15 cellular contexts compared by ENCODE assay signal in genomic region chr11:74701351-74701750, GRCh38. TPM values are rescaled to one million over a fixed set of nuclear protein-coding genes. Genes with fewer than 3 reads are reported as not detected.
DNase-seq lines count a peak whose midpoint lies in the region; ATAC-seq and TF ChIP-seq lines count a peak whose summit lies in the region.
"Had no signal": no experiment of that assay in that cellular context is flagged by ENCODE, and none has a peak within 500 bp of the region (broad histone marks: within the 10 kb centered on the region; RNA-seq: fewer than 3 reads in every experiment).

No MANE protein-coding gene starts in this region.

- H3K27ac ChIP-seq in IMR-90 (ENCODE audit: insufficient read depth, low read length) = no peak overlapping the region
- peak overlapping the region; percentile 24 for H3K27ac ChIP-seq in muscle layer of colon (ENCODE audit: low read depth, low read length)
- H3K27ac ChIP-seq in CD4-positive, alpha-beta T cell (ENCODE audit: low read depth, low read length) = no peak overlapping the region
- H3K27ac ChIP-seq: left lung, tibial nerve had no signal

- peak; percentile 22; the same call in 1 of the 2 replicates for TF ChIP-seq CTCF in IMR-90 (conservative IDR thresholded peaks at IDR 0.05; ENCODE audit: low read depth, low read length)
- TF ChIP-seq CTCF in CD4-positive, alpha-beta T cell (IDR thresholded peaks at IDR 0.05) = no peak

- POLR2A ChIA-PET in activated CD4-positive, alpha-beta T cell treated with anti-CD3 and anti-CD28 coated beads for 36 hours (lab: Charles Lee) = no interaction called here
- POLR2A ChIA-PET in IMR-90 (lab: Charles Lee; ENCODE audit: unreplicated experiment) = no interaction called here
- POLR2A ChIA-PET in activated CD8-positive, alpha-beta T cell treated with anti-CD3 and anti-CD28 coated beads, Interleukin-2, amount 10 ng/mL, durations not matched to agents 7 days and 5 days (lab: Charles Lee) = interaction anchor here (0.7 kb wide), 1 partner anchor 38 kb away, joined by 3 read pairs; no protein-coding TSS in a partner anchor
- POLR2A ChIA-PET in CD4-positive, alpha-beta T cell (lab: Charles Lee) = interaction anchor here (0.5 kb wide), 1 partner anchor 49 kb away, joined by 3 read pairs; no protein-coding TSS in a partner anchor

- peak overlapping the region; percentile 28; the same call in 1 of the 2 replicates for H2BK20ac ChIP-seq in IMR-90 (ENCODE audit: low read depth, low read length)

- H3K9me1 ChIP-seq in IMR-90 (ENCODE audit: insufficient read depth, low read length) = peaks cover 12% of the 10 kb centered on the region

- H3K27ac Mint-ChIP-seq in activated CD4-positive, alpha-beta T cell treated with anti-CD3 and anti-CD28 coated beads for 36 hours = no peak overlapping the region
- no peak overlapping the region for H3K27ac Mint-ChIP-seq in activated CD8-positive, alpha-beta T cell treated with anti-CD3 and anti-CD28 coated beads, Interleukin-2, amount 10 ng/mL, durations not matched to agents 7 days and 5 days
- no peak overlapping the region for H3K27ac Mint-ChIP-seq in CD4-positive, alpha-beta T cell
- H3K27ac Mint-ChIP-seq: activated naive CD8-positive, alpha-beta T cell treated with anti-CD3 and anti-CD28 coated beads, Interleukin-2, amount 10 ng/mL, durations not matched to agents 7 days and 5 days had no signal

- H3K9ac ChIP-seq in IMR-90 (ENCODE audit: low read depth, low read length) = no peak overlapping the region
- no peak overlapping the region for H3K9ac ChIP-seq in muscle layer of colon (ENCODE audit: low read length)

- 0 out of 2 replicates have a peak overlapping the region, but pooled peaks have one; percentile 28 for H3K18ac ChIP-seq in IMR-90 (ENCODE audit: low read depth, low read length)

- no peak overlapping the region for H3K14ac ChIP-seq in IMR-90 (replicated peaks; ENCODE audit: low read depth, low read length)

- no peak overlapping the region for H3K56ac ChIP-seq in IMR-90 (ENCODE audit: extremely low read depth, insufficient read depth, low read length)

- H2BK120ac ChIP-seq in IMR-90 (ENCODE audit: low read depth, low read length) = peak overlapping the region; percentile 25; the same call in 1 of the 2 replicates

- H3K4me3 ChIP-seq in IMR-90 (ENCODE audit: insufficient read depth, low read depth, low read length) (no peak overlapping the region), muscle layer of colon (ENCODE audit: low read depth in 1 of 2, low read length in 2 of 2) (no peak overlapping the region)
- H3K4me3 ChIP-seq: left lung, tibial nerve had no signal

- H4K91ac ChIP-seq in IMR-90 (ENCODE audit: insufficient read depth, low read depth, low read length) = peak overlapping the region; percentile 17; the same call in 1 of the 2 replicates

- H3K9me3 ChIP-seq in IMR-90 (ENCODE audit: control insufficient read depth, insufficient read depth, low read length) = no peaks in the 10 kb centered on the region
- H3K9me3 ChIP-seq in muscle layer of colon (ENCODE audit: low read length) = no peaks in the 10 kb centered on the region
- H3K9me3 ChIP-seq in CD4-positive, alpha-beta T cell (ENCODE audit: control insufficient read depth, low read length) = no peaks in the 10 kb centered on the region
- H3K9me3 ChIP-seq: left lung, tibial nerve had no signal

- H3K27me3 Mint-ChIP-seq in activated CD4-positive, alpha-beta T cell treated with anti-CD3 and anti-CD28 coated beads for 36 hours = peaks cover 6% of the 10 kb centered on the region
- no peaks in the 10 kb centered on the region for H3K27me3 Mint-ChIP-seq in activated CD8-positive, alpha-beta T cell treated with anti-CD3 and anti-CD28 coated beads, Interleukin-2, amount 10 ng/mL, durations not matched to agents 7 days and 5 days (ENCODE audit: low read depth)
- peaks cover 8% of the 10 kb centered on the region for H3K27me3 Mint-ChIP-seq in CD4-positive, alpha-beta T cell

- peak; percentile 39 for DNase-seq in activated CD4-positive, alpha-beta T cell treated with anti-CD3 and anti-CD28 coated beads for 36 hours
- no peak for DNase-seq in activated CD4-positive, alpha-beta T cell treated with anti-CD3 and anti-CD28 coated beads for 1 hour
- DNase-seq in IMR-90 = no peak
- peak; percentile 23 for DNase-seq in activated CD8-positive, alpha-beta T cell treated with anti-CD3 and anti-CD28 coated beads, Interleukin-2, amount 10 ng/mL, durations not matched to agents 7 days and 5 days
- DNase-seq in CD4-positive, alpha-beta T cell = no peak
- DNase-seq: activated naive CD8-positive, alpha-beta T cell treated with anti-CD3 and anti-CD28 coated beads, Interleukin-2, amount 10 ng/mL, durations not matched to agents 7 days and 5 days; NCI-H1930 had no signal

- no peak overlapping the region for H3K4me3 Mint-ChIP-seq in activated CD4-positive, alpha-beta T cell treated with anti-CD3 and anti-CD28 coated beads for 36 hours
- no peak overlapping the region for H3K4me3 Mint-ChIP-seq in activated CD8-positive, alpha-beta T cell treated with anti-CD3 and anti-CD28 coated beads, Interleukin-2, amount 10 ng/mL, durations not matched to agents 7 days and 5 days
- no peak overlapping the region for H3K4me3 Mint-ChIP-seq in CD4-positive, alpha-beta T cell
- H3K4me3 Mint-ChIP-seq: activated naive CD8-positive, alpha-beta T cell treated with anti-CD3 and anti-CD28 coated beads, Interleukin-2, amount 10 ng/mL, durations not matched to agents 7 days and 5 days had no signal

- BruUV-seq in IMR-90 (replicated peaks; lab: Mats Ljungman, UMichigan) = no TSS peak

- peak overlapping the region; percentile 75 for H2AK5ac ChIP-seq in IMR-90 (ENCODE audit: low read depth, low read length)

- H2BK5ac ChIP-seq in IMR-90 (ENCODE audit: low read depth, low read length, poor library complexity, severe bottlenecking) = peak overlapping the region; percentile 31

- ATAC-seq in activated CD4-positive, alpha-beta T cell treated with anti-CD3 and anti-CD28 coated beads for 36 hours = peak; percentile 58
- ATAC-seq in IMR-90 (ENCODE audit: low read depth) = no peak
- ATAC-seq in activated CD8-positive, alpha-beta T cell treated with anti-CD3 and anti-CD28 coated beads, Interleukin-2, amount 10 ng/mL, durations not matched to agents 7 days and 5 days = no peak
- ATAC-seq in CD4-positive, alpha-beta T cell (ENCODE audit: poor library complexity) = no peak
- ATAC-seq in HG02970 (IDR thresholded peaks at IDR 0.05; ENCODE audit: low FRiP score, unreplicated experiment) = no peak
- no peak for ATAC-seq in esophagus mucosa
- ATAC-seq: left lung had no signal

- no peaks in the 10 kb centered on the region for H4K20me1 ChIP-seq in IMR-90 (ENCODE audit: insufficient read depth, low read length)

- no peak for TF ChIP-seq RAD21 in IMR-90 (IDR thresholded peaks at IDR 0.05; ENCODE audit: low read length)

- no peak overlapping the region for H3K23ac ChIP-seq in IMR-90 (ENCODE audit: low read depth, low read length)

- peaks cover 11% of the 10 kb centered on the region for H3K4me1 ChIP-seq in IMR-90 (ENCODE audit: control insufficient read depth, insufficient read depth, low read length)
- peaks cover 12% of the 10 kb centered on the region for H3K4me1 ChIP-seq in muscle layer of colon (ENCODE audit: insufficient read depth, low read length)

- no peaks in the 10 kb centered on the region for H3K9me3 Mint-ChIP-seq in activated CD4-positive, alpha-beta T cell treated with anti-CD3 and anti-CD28 coated beads for 36 hours (ENCODE audit: low read depth)
- H3K9me3 Mint-ChIP-seq in activated CD8-positive, alpha-beta T cell treated with anti-CD3 and anti-CD28 coated beads, Interleukin-2, amount 10 ng/mL, durations not matched to agents 7 days and 5 days (ENCODE audit: insufficient read depth) = no peaks in the 10 kb centered on the region
- H3K9me3 Mint-ChIP-seq in CD4-positive, alpha-beta T cell = no peaks in the 10 kb centered on the region
- H3K9me3 Mint-ChIP-seq: activated naive CD8-positive, alpha-beta T cell treated with anti-CD3 and anti-CD28 coated beads, Interleukin-2, amount 10 ng/mL, durations not matched to agents 7 days and 5 days had no signal

- no peak overlapping the region for H2BK15ac ChIP-seq in IMR-90 (ENCODE audit: low read depth, low read length)

- H3K36me3 ChIP-seq in IMR-90 (ENCODE audit: control insufficient read depth, insufficient read depth, low read length) (no peaks in the 10 kb centered on the region), muscle layer of colon (ENCODE audit: insufficient read depth, low read length) (no peaks in the 10 kb centered on the region)
- H3K36me3 ChIP-seq: left lung, tibial nerve had no signal

- H2AK9ac ChIP-seq in IMR-90 (replicated peaks; ENCODE audit: low read depth, low read length, poor library complexity) = no peak overlapping the region

- 0 out of 2 replicates have a peak overlapping the region, but pooled peaks have one; percentile 13 for H3K4ac ChIP-seq in IMR-90 (ENCODE audit: low read depth, low read length)

- TF ChIP-seq POLR2A in IMR-90 (IDR thresholded peaks at IDR 0.05; ENCODE audit: low read depth, low read length) = no peak

- peaks cover 4% of the 10 kb centered on the region for H3K4me1 Mint-ChIP-seq in activated CD4-positive, alpha-beta T cell treated with anti-CD3 and anti-CD28 coated beads for 36 hours
- no peaks in the 10 kb centered on the region for H3K4me1 Mint-ChIP-seq in activated CD8-positive, alpha-beta T cell treated with anti-CD3 and anti-CD28 coated beads, Interleukin-2, amount 10 ng/mL, durations not matched to agents 7 days and 5 days (ENCODE audit: low read depth)
- H3K4me1 Mint-ChIP-seq in CD4-positive, alpha-beta T cell (ENCODE audit: low read depth) = no peaks in the 10 kb centered on the region

- no peaks in the 10 kb centered on the region for H3K79me1 ChIP-seq in IMR-90 (ENCODE audit: low read depth in 1 of 2, low read length in 2 of 2)

- dilution Hi-C loops in IMR-90 (cut with HindIII; ENCODE audit: low sequenced_read_pairs, unreplicated experiment) = no loop called here

- no peaks in the 10 kb centered on the region for H3K36me3 Mint-ChIP-seq in activated CD4-positive, alpha-beta T cell treated with anti-CD3 and anti-CD28 coated beads for 36 hours (ENCODE audit: low read depth)
- no peaks in the 10 kb centered on the region for H3K36me3 Mint-ChIP-seq in activated CD8-positive, alpha-beta T cell treated with anti-CD3 and anti-CD28 coated beads, Interleukin-2, amount 10 ng/mL, durations not matched to agents 7 days and 5 days (ENCODE audit: low read depth)
- no peaks in the 10 kb centered on the region for H3K36me3 Mint-ChIP-seq in CD4-positive, alpha-beta T cell (ENCODE audit: low read depth)
- H3K36me3 Mint-ChIP-seq: activated naive CD8-positive, alpha-beta T cell treated with anti-CD3 and anti-CD28 coated beads, Interleukin-2, amount 10 ng/mL, durations not matched to agents 7 days and 5 days had no signal

- H3K27me3 ChIP-seq in IMR-90 (ENCODE audit: control insufficient read depth, insufficient read depth, low read length) = no peaks in the 10 kb centered on the region
- H3K27me3 ChIP-seq in muscle layer of colon (ENCODE audit: control insufficient read depth in 1 of 2, insufficient read depth in 2 of 2, low read length in 2 of 2) = no peaks in the 10 kb centered on the region
- H3K27me3 ChIP-seq in CD4-positive, alpha-beta T cell (ENCODE audit: control insufficient read depth, insufficient read depth, low read length) = no peaks in the 10 kb centered on the region
- H3K27me3 ChIP-seq: left lung, tibial nerve had no signal

- WGBS in IMR-90 (ENCODE audit: extremely low coverage in 2 of 2, insufficient read length in 1 of 2), 2 experiments = 80% methylated on average over 2 of the region's 8 CpGs; no CpG with 5 or more reads in 1 of the 2 experiments

- H4K5ac ChIP-seq in IMR-90 (ENCODE audit: low read depth, low read length) = peak overlapping the region; percentile 3; the same call in 1 of the 2 replicates

- H3K4me2 ChIP-seq in IMR-90 (ENCODE audit: low read depth, low read length) = no peak overlapping the region

- no peak overlapping the region for H2AFZ ChIP-seq in IMR-90 (replicated peaks; ENCODE audit: low read length, poor library complexity)

- CTCF ChIA-PET in activated CD4-positive, alpha-beta T cell treated with anti-CD3 and anti-CD28 coated beads for 36 hours (lab: Charles Lee) = interaction anchor here (0.6 to 9.3 kb wide), 21 partner anchors 9 to 505 kb away, joined by 3 to 152 read pairs (median 4); no protein-coding TSS in a partner anchor
- CTCF ChIA-PET in IMR-90 (lab: Yijun Ruan, JAX) = interaction anchor here (0.6 to 7.0 kb wide), 12 partner anchors 15 to 429 kb away, joined by 3 to 66 read pairs (median 4); no protein-coding TSS in a partner anchor
- CTCF ChIA-PET in activated CD8-positive, alpha-beta T cell treated with anti-CD3 and anti-CD28 coated beads, Interleukin-2, amount 10 ng/mL, durations not matched to agents 7 days and 5 days (lab: Charles Lee) = interaction anchor here (0.8 to 5.1 kb wide), 12 partner anchors 10 to 445 kb away, joined by 3 to 56 read pairs (median 9); no protein-coding TSS in a partner anchor
- CTCF ChIA-PET in CD4-positive, alpha-beta T cell (lab: Charles Lee) = interaction anchor here (0.7 kb wide), 1 partner anchor 14 kb away, joined by 4 read pairs; no protein-coding TSS in a partner anchor

- H4K8ac ChIP-seq in IMR-90 (ENCODE audit: low read depth in 2 of 2, low read length in 2 of 2) = no peak overlapping the region

- intact Hi-C loops in activated CD4-positive, alpha-beta T cell treated with anti-CD3 and anti-CD28 coated beads for 36 hours (cut with DNase I, micrococcal nuclease) = no loop called here
- intact Hi-C loops in IMR-90 (cut with micrococcal nuclease) = no loop called here
- intact Hi-C loops in CD4-positive, alpha-beta T cell (cut with DNase I, micrococcal nuclease) = loop anchor here (10.0 kb wide), 1 partner anchor 173 kb away; no protein-coding TSS in a partner anchor

- in situ Hi-C loops in IMR-90 (cut with MboI; ENCODE audit: low sequenced_read_pairs) = no loop called here

RNA-seq across cellular contexts. Expression of gene CHRDL2, which starts 29.9 kb away (rescaled TPM):
- total RNA-seq in activated CD4-positive, alpha-beta T cell treated with anti-CD3 and anti-CD28 coated beads for 36 hours = not detected
- not detected in 2 replicates for total RNA-seq in IMR-90 (2012; rRNA removed)
- polyA plus RNA-seq in IMR-90 (2012; rRNA removed) = 0.37 and 0.80 TPM in 2 replicates
- polyA plus RNA-seq in IMR-90 (2012; cell fraction: cytosol; rRNA removed) = 0.95 and 2.3 TPM in 2 replicates
- 0.64 and 0.66 TPM in 2 replicates for polyA plus RNA-seq in IMR-90 (2012; cell fraction: nucleus; rRNA removed; ENCODE audit: low replicate concordance)
- total RNA-seq in activated CD8-positive, alpha-beta T cell treated with anti-CD3 and anti-CD28 coated beads, Interleukin-2, amount 10 ng/mL, durations not matched to agents 7 days and 5 days = not detected
- not detected for total RNA-seq in CD4-positive, alpha-beta T cell
- total RNA-seq in esophagus mucosa = 2.0 TPM
- total RNA-seq: activated CD8-positive, alpha-beta memory T cell treated with anti-CD3 and anti-CD28 coated beads for 36 hours; activated naive CD8-positive, alpha-beta T cell treated with anti-CD3 and anti-CD28 coated beads, Interleukin-2, amount 10 ng/mL, durations not matched to agents 7 days and 5 days; T-helper 2 cell treated with Interferon-gamma antibody and Interleukin-4, amounts not matched to agents 100 ng/mL and 5 ng/mL, for 36 hours; tibial nerve had no signal
- polyA plus RNA-seq: neural cell had no signal

RNA-seq across cellular contexts. Expression of gene RNF169, which starts 47.3 kb away (rescaled TPM):
- 10 to 100 TPM; 15.3 to 16.0 TPM for total RNA-seq in activated CD4-positive, alpha-beta T cell treated with anti-CD3 and anti-CD28 coated beads for 36 hours
- 23.3 and 28.1 TPM in 2 replicates for total RNA-seq in IMR-90 (2012; rRNA removed)
- 3.0 and 3.6 TPM in 2 replicates for polyA plus RNA-seq in IMR-90 (2012; rRNA removed)
- polyA plus RNA-seq in IMR-90 (2012; cell fraction: cytosol; rRNA removed) = 0.73 and 0.82 TPM in 2 replicates
- 1.2 and 7.6 TPM in 2 replicates for polyA plus RNA-seq in IMR-90 (2012; cell fraction: nucleus; rRNA removed; ENCODE audit: low replicate concordance)
- 10 to 100 TPM; 15.2 to 16.6 TPM for total RNA-seq in activated CD8-positive, alpha-beta T cell treated with anti-CD3 and anti-CD28 coated beads, Interleukin-2, amount 10 ng/mL, durations not matched to agents 7 days and 5 days
- 10 to 100 TPM; 15.2 to 15.5 TPM for total RNA-seq in CD4-positive, alpha-beta T cell
- 12.4 TPM for total RNA-seq in esophagus mucosa

Comparison
In these comparisons a context has a peak if more than half of its experiments do, and no peak if none do; other contexts are left out.
1. DNase-seq: peak in activated CD4-positive, alpha-beta T cell treated with anti-CD3 and anti-CD28 coated beads for 36 hours (single experiment) and activated CD8-positive, alpha-beta T cell treated with anti-CD3 and anti-CD28 coated beads, Interleukin-2, amount 10 ng/mL, durations not matched to agents 7 days and 5 days (single experiment); none in activated CD4-positive, alpha-beta T cell treated with anti-CD3 and anti-CD28 coated beads for 1 hour (single experiment), IMR-90 (single experiment) and CD4-positive, alpha-beta T cell (0 of 10).
2. POLR2A ChIA-PET loops: an anchor here in activated CD8-positive, alpha-beta T cell treated with anti-CD3 and anti-CD28 coated beads, Interleukin-2, amount 10 ng/mL, durations not matched to agents 7 days and 5 days (0.7 kb wide) and CD4-positive, alpha-beta T cell (0.5 kb wide); none called in activated CD4-positive, alpha-beta T cell treated with anti-CD3 and anti-CD28 coated beads for 36 hours and IMR-90.
3. intact Hi-C loops: an anchor here in CD4-positive, alpha-beta T cell (10.0 kb wide); none called in activated CD4-positive, alpha-beta T cell treated with anti-CD3 and anti-CD28 coated beads for 36 hours and IMR-90.